In the genomic region with DNA sequence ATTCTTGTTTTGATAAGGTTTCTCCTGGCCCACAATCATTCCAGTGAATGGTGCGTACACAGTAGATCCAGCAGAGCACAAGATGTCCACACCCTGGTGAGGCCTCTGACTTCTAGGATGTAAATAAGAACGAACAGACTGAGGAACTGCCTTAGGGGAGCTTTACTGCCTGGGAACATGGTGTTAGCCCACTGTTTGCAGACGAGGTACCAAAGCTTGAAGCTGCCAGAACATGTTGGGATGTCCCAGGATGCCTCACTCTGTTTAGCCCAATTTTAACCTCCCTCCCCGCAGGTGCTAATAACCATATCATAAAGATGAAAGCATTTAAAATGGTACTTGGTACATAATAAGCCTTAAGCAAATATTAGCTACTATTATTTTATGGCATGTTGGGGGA, we compare ENCODE assay signal across 30 cellular contexts. TPM values are rescaled to one million over a fixed set of nuclear protein-coding genes. Genes with fewer than 3 reads are reported as not detected.
"Had no signal": no experiment of that assay in that cellular context is flagged by ENCODE, and none has a peak within 500 bp of the region (broad histone marks: within the 10 kb centered on the region; RNA-seq: fewer than 3 reads in every experiment).

No MANE protein-coding gene starts in this region.

- H3K9me3 ChIP-seq: adrenal gland had no signal

- H3K4me2 ChIP-seq: KMS-11 had no signal

- H3K4me1 Mint-ChIP-seq: activated CD4-positive, alpha-beta T cell treated with anti-CD3 and anti-CD28 coated beads, Interleukin-2, amount 10 ng/mL, durations not matched to agents 24 days and 14 days; activated naive CD4-positive, alpha-beta T cell treated with anti-CD3 and anti-CD28 coated beads, Interleukin-2, amount 10 ng/mL, durations not matched to agents 7 days and 5 days; activated naive CD8-positive, alpha-beta T cell treated with anti-CD3 and anti-CD28 coated beads for 36 hours; activated T-helper 17 cell treated with anti-CD3 and anti-CD28 coated beads, Interleukin-2, amount 50 U/mL, for 72 hours had no signal

- H3K27ac Mint-ChIP-seq: activated B cell treated with CpG ODN at 0.5 μM for 24 hours; activated CD4-positive, alpha-beta T cell treated with anti-CD3 and anti-CD28 coated beads, Interleukin-2, amount 10 ng/mL, durations not matched to agents 24 days and 14 days; activated naive CD4-positive, alpha-beta T cell treated with anti-CD3 and anti-CD28 coated beads, Interleukin-2, amount 10 ng/mL, durations not matched to agents 7 days and 5 days; activated naive CD8-positive, alpha-beta T cell treated with anti-CD3 and anti-CD28 coated beads for 36 hours; activated T-helper 17 cell treated with anti-CD3 and anti-CD28 coated beads, Interleukin-2, amount 50 U/mL, for 72 hours; T-helper 17 cell had no signal

- H3K27ac ChIP-seq: adrenal gland, KMS-11, SJCRH30 had no signal

- H3K36me3 ChIP-seq: adrenal gland, SJCRH30 had no signal

- H3K9ac ChIP-seq: KMS-11 had no signal

- H3K4me3 ChIP-seq: adrenal gland, SJCRH30 had no signal

- H3K4me3 Mint-ChIP-seq: activated B cell treated with CpG ODN at 0.5 μM for 24 hours; activated CD4-positive, alpha-beta T cell treated with anti-CD3 and anti-CD28 coated beads, Interleukin-2, amount 10 ng/mL, durations not matched to agents 24 days and 14 days; activated naive CD4-positive, alpha-beta T cell treated with anti-CD3 and anti-CD28 coated beads, Interleukin-2, amount 10 ng/mL, durations not matched to agents 7 days and 5 days; activated naive CD8-positive, alpha-beta T cell treated with anti-CD3 and anti-CD28 coated beads for 36 hours; activated T-cell treated with anti-CD3 and anti-CD28 coated beads, Interleukin-2, amount 50 U/mL, for 4 hours; activated T-helper 17 cell treated with anti-CD3 and anti-CD28 coated beads, Interleukin-2, amount 50 U/mL, for 72 hours; T-helper 17 cell had no signal

- H3K9me3 Mint-ChIP-seq: activated B cell treated with CpG ODN at 0.5 μM for 24 hours; activated CD4-positive, alpha-beta T cell treated with anti-CD3 and anti-CD28 coated beads, Interleukin-2, amount 10 ng/mL, durations not matched to agents 24 days and 14 days; activated naive CD4-positive, alpha-beta T cell treated with anti-CD3 and anti-CD28 coated beads, Interleukin-2, amount 10 ng/mL, durations not matched to agents 7 days and 5 days; activated naive CD8-positive, alpha-beta T cell treated with anti-CD3 and anti-CD28 coated beads for 36 hours; activated T-cell treated with anti-CD3 and anti-CD28 coated beads, Interleukin-2, amount 50 U/mL, for 4 hours; activated T-helper 17 cell treated with anti-CD3 and anti-CD28 coated beads, Interleukin-2, amount 50 U/mL, for 72 hours had no signal

- ATAC-seq: activated T-cell treated with anti-CD3 and anti-CD28 coated beads, Interleukin-2, amount 50 U/mL, for 4 hours; activated T-helper 17 cell treated with anti-CD3 and anti-CD28 coated beads, Interleukin-2, amount 50 U/mL, for 72 hours; Panc1; Right ventricle myocardium inferior; T-helper 17 cell had no signal

- DNase-seq: activated B cell treated with CpG ODN at 0.5 μM for 24 hours; activated CD4-positive, alpha-beta T cell treated with anti-CD3 and anti-CD28 coated beads for 1 hour; activated CD4-positive, alpha-beta T cell treated with anti-CD3 and anti-CD28 coated beads, Interleukin-2, amount 10 ng/mL, durations not matched to agents 24 days and 14 days; activated CD4-positive, alpha-beta T cell treated with anti-CD3 and anti-CD28 coated beads, Interleukin-2, amount 50 U/mL, for 48 hours; activated CD8-positive, alpha-beta memory T cell treated with anti-CD3 and anti-CD28 coated beads for 24 hours; activated gamma-delta T cell; activated naive CD4-positive, alpha-beta T cell treated with anti-CD3 and anti-CD28 coated beads, Interleukin-2, amount 10 ng/mL, durations not matched to agents 7 days and 5 days; activated naive CD8-positive, alpha-beta T cell treated with anti-CD3 and anti-CD28 coated beads for 36 hours; activated T-cell treated with anti-CD3 and anti-CD28 coated beads, Interleukin-2, amount 50 U/mL, for 4 hours; adrenal gland; anterior cingulate cortex; cerebellar nuclear complex; MM.1S; NCI-H1105; NCI-H146; NCI-H187 treated with DMSO at 0.1 percent for 48 hours; NCI-H2081 treated with DMSO at 0.1 percent for 48 hours; NCI-H446; NCI-H524; NCI-H82; OCI-M1; RPMI8226; SJCRH30; T-helper 17 cell; T-helper 9 cell had no signal

- H3K27me3 Mint-ChIP-seq: activated naive CD4-positive, alpha-beta T cell treated with anti-CD3 and anti-CD28 coated beads, Interleukin-2, amount 10 ng/mL, durations not matched to agents 7 days and 5 days had no signal

- H3K27me3 ChIP-seq: adrenal gland, SJCRH30 had no signal

- H3K36me3 Mint-ChIP-seq: activated naive CD4-positive, alpha-beta T cell treated with anti-CD3 and anti-CD28 coated beads, Interleukin-2, amount 10 ng/mL, durations not matched to agents 7 days and 5 days; activated naive CD8-positive, alpha-beta T cell treated with anti-CD3 and anti-CD28 coated beads for 36 hours had no signal

- H3K4me1 ChIP-seq: adrenal gland had no signal

RNA-seq across cellular contexts. Expression of a gene that starts 3.5 kb away (rescaled TPM):
- total RNA-seq: activated B cell treated with CpG ODN at 0.5 μM for 24 hours; activated CD4-positive, alpha-beta T cell treated with anti-CD3 and anti-CD28 coated beads, Interleukin-2, amount 10 ng/mL, durations not matched to agents 24 days and 14 days; activated naive CD8-positive, alpha-beta T cell treated with anti-CD3 and anti-CD28 coated beads for 36 hours; activated T-cell treated with anti-CD3 and anti-CD28 coated beads, Interleukin-2, amount 50 U/mL, for 4 hours; activated T-helper 17 cell treated with anti-CD3 and anti-CD28 coated beads, Interleukin-2, amount 50 U/mL, for 72 hours; adrenal gland; cardiac septum; Right ventricle myocardium inferior; SJCRH30; T-helper 17 cell had no signal
- polyA plus RNA-seq: adrenal gland had no signal

RNA-seq across cellular contexts. Expression of a gene that starts 55.6 kb away (rescaled TPM):
- total RNA-seq: activated B cell treated with CpG ODN at 0.5 μM for 24 hours; activated naive CD8-positive, alpha-beta T cell treated with anti-CD3 and anti-CD28 coated beads for 36 hours; adrenal gland; cardiac septum; Right ventricle myocardium inferior; SJCRH30; T-helper 17 cell had no signal
- polyA plus RNA-seq: adrenal gland had no signal
